ENCODE assay signal across 23 cellular contexts in genomic region chr5:81344736-81345135, GRCh38. TPM values are rescaled to one million over a fixed set of nuclear protein-coding genes. Genes with fewer than 3 reads are reported as not detected.
DNase-seq lines count a peak whose midpoint lies in the region; ATAC-seq, FAIRE-seq and TF ChIP-seq lines count a peak whose summit lies in the region.
"Had no signal": no experiment of that assay in that cellular context is flagged by ENCODE, and none has a peak within 500 bp of the region (broad histone marks: within the 10 kb centered on the region; RNA-seq: fewer than 3 reads in every experiment).

No MANE protein-coding gene starts in this region.

- no peak overlapping the region for H3K9ac ChIP-seq in IMR-90 (ENCODE audit: low read depth, low read length)
- H3K9ac ChIP-seq in liver (ENCODE audit: low read depth in 1 of 2, low read length in 2 of 2) = no peak overlapping the region
- H3K9ac ChIP-seq: BLaER1 treated with 17β-estradiol and CSF1 and Interleukin-3, amounts not matched to agents 10 nM and 100 nM had no signal

- DNase-seq in IMR-90 = no peak
- DNase-seq in left lobe of liver (ENCODE audit: low spot score) = no peak
- peak; percentile 87 for DNase-seq in small intestine
- no peak for DNase-seq in ovary
- DNase-seq in activated naive CD8-positive, alpha-beta T cell treated with anti-CD3 and anti-CD28 coated beads, Interleukin-2, amount 50 U/mL, for 24 hours = no peak
- no peak for DNase-seq in NK-92 (lab: John Stamatoyannopoulos, UW; ENCODE audit: unreplicated experiment)
- DNase-seq: AML-193; Caco-2; Calu3; CD4-positive, alpha-beta T cell; CD8-positive, alpha-beta T cell; DMS79 treated with DMSO at 0.1 percent for 48 hours had no signal

- no peak for TF ChIP-seq CTCF in IMR-90 (conservative IDR thresholded peaks at IDR 0.05; ENCODE audit: low read depth, low read length)
- TF ChIP-seq CTCF in liver (IDR thresholded peaks at IDR 0.05; ENCODE audit: low read depth, low read length, missing input control) = no peak
- TF ChIP-seq CTCF in ovary (IDR thresholded peaks at IDR 0.05) = no peak

- no peak overlapping the region for H3K4me3 Mint-ChIP-seq in activated naive CD8-positive, alpha-beta T cell treated with anti-CD3 and anti-CD28 coated beads, Interleukin-2, amount 50 U/mL, for 24 hours
- H3K4me3 Mint-ChIP-seq: B cell; CD4-positive, alpha-beta T cell; CD8-positive, alpha-beta T cell had no signal

- no peak overlapping the region for H3K4me2 ChIP-seq in IMR-90 (ENCODE audit: low read depth, low read length)
- H3K4me2 ChIP-seq: A549; BLaER1 treated with 17β-estradiol and CSF1 and Interleukin-3, amounts not matched to agents 10 nM and 100 nM had no signal

- H3K79me1 ChIP-seq in IMR-90 (ENCODE audit: low read depth in 1 of 2, low read length in 2 of 2) = no peaks in the 10 kb centered on the region

- H3K18ac ChIP-seq in IMR-90 (ENCODE audit: low read depth, low read length) = no peak overlapping the region

- H2AK5ac ChIP-seq in IMR-90 (ENCODE audit: low read depth, low read length) = no peak overlapping the region

- intact Hi-C loops in IMR-90 (cut with micrococcal nuclease) (no loop called here), ovary (cut with DNase I) (no loop called here)

- TF ChIP-seq POLR2A in IMR-90 (IDR thresholded peaks at IDR 0.05; ENCODE audit: low read depth, low read length) (no peak), ovary (IDR thresholded peaks at IDR 0.05) (no peak)

- no peaks in the 10 kb centered on the region for H3K36me3 ChIP-seq in IMR-90 (ENCODE audit: control insufficient read depth, insufficient read depth, low read length)
- H3K36me3 ChIP-seq in liver (ENCODE audit: control insufficient read depth in 4 of 4, insufficient read depth in 3 of 4, low read depth in 1 of 4, low read length in 3 of 4) = peaks cover 0 to 14% (median 7%) of the 10 kb centered on the region in 4 donors
- H3K36me3 ChIP-seq in small intestine (ENCODE audit: control insufficient read depth in 2 of 2, insufficient read depth in 2 of 2, low read length in 2 of 2) = no peaks in the 10 kb centered on the region
- no peaks in the 10 kb centered on the region for H3K36me3 ChIP-seq in ovary
- H3K36me3 ChIP-seq: BLaER1 treated with 17β-estradiol and CSF1 and Interleukin-3, amounts not matched to agents 10 nM and 100 nM had no signal

- dilution Hi-C loops in IMR-90 (cut with HindIII; ENCODE audit: low sequenced_read_pairs, unreplicated experiment) = no loop called here

- H2AFZ ChIP-seq in IMR-90 (replicated peaks; ENCODE audit: low read length, poor library complexity) = no peak overlapping the region

- no peak overlapping the region for H3K4me3 ChIP-seq in IMR-90 (ENCODE audit: insufficient read depth, low read depth, low read length)
- H3K4me3 ChIP-seq in liver (ENCODE audit: low read depth in 1 of 3, low read length in 3 of 3) = no peak overlapping the region
- no peak overlapping the region for H3K4me3 ChIP-seq in small intestine (ENCODE audit: low read depth in 1 of 2, low read length in 2 of 2)
- no peak overlapping the region for H3K4me3 ChIP-seq in ovary
- H3K4me3 ChIP-seq: A549; BLaER1 treated with 17β-estradiol and CSF1 and Interleukin-3, amounts not matched to agents 10 nM and 100 nM; GM12878 had no signal

- no peak overlapping the region for H3K27ac ChIP-seq in IMR-90 (ENCODE audit: insufficient read depth, low read length)
- H3K27ac ChIP-seq in liver (ENCODE audit: low read depth in 1 of 2, low read length in 2 of 2) = peak overlapping the region; percentile 7 to 40
- no peak overlapping the region for H3K27ac ChIP-seq in small intestine (ENCODE audit: low read depth in 1 of 2, low read length in 1 of 2)
- no peak overlapping the region for H3K27ac ChIP-seq in ovary
- H3K27ac ChIP-seq: 22Rv1; A549; BLaER1 treated with 17β-estradiol and CSF1 and Interleukin-3, amounts not matched to agents 10 nM and 100 nM; C4-2B had no signal

- CTCF ChIA-PET in IMR-90 (lab: Yijun Ruan, JAX) = no interaction called here

- peaks cover 2% of the 10 kb centered on the region; the same call in 1 of the 2 replicates for H3K27me3 ChIP-seq in IMR-90 (ENCODE audit: control insufficient read depth, insufficient read depth, low read length)
- no peaks in the 10 kb centered on the region for H3K27me3 ChIP-seq in liver (ENCODE audit: control insufficient read depth in 4 of 4, insufficient read depth in 4 of 4, low read length in 3 of 4)
- H3K27me3 ChIP-seq in small intestine (ENCODE audit: control insufficient read depth in 2 of 2, insufficient read depth in 2 of 2, low read length in 2 of 2) = no peaks in the 10 kb centered on the region
- H3K27me3 ChIP-seq in ovary = no peaks in the 10 kb centered on the region
- H3K27me3 ChIP-seq: BLaER1 treated with 17β-estradiol and CSF1 and Interleukin-3, amounts not matched to agents 10 nM and 100 nM had no signal

- no peak overlapping the region for H4K91ac ChIP-seq in IMR-90 (ENCODE audit: insufficient read depth, low read depth, low read length)

- in situ Hi-C loops in IMR-90 (cut with MboI; ENCODE audit: low sequenced_read_pairs) = no loop called here

- no peak overlapping the region for H2BK5ac ChIP-seq in IMR-90 (ENCODE audit: low read depth, low read length, poor library complexity, severe bottlenecking)

- TF ChIP-seq RAD21 in IMR-90 (IDR thresholded peaks at IDR 0.05; ENCODE audit: low read length) (no peak), liver (IDR thresholded peaks at IDR 0.05) (peak; percentile 21 to 40)

- TF ChIP-seq EP300 in ovary (IDR thresholded peaks at IDR 0.05) = no peak

- no peak overlapping the region for H3K14ac ChIP-seq in IMR-90 (replicated peaks; ENCODE audit: low read depth, low read length)

- POLR2A ChIA-PET in IMR-90 (lab: Charles Lee; ENCODE audit: unreplicated experiment) = no interaction called here

- H3K56ac ChIP-seq in IMR-90 (ENCODE audit: extremely low read depth, insufficient read depth, low read length) = no peak overlapping the region

- peak overlapping the region; percentile 5 for H2AK9ac ChIP-seq in IMR-90 (replicated peaks; ENCODE audit: low read depth, low read length, poor library complexity)

- BruUV-seq in IMR-90 (replicated peaks; lab: Mats Ljungman, UMichigan) = no TSS peak

- H3K4ac ChIP-seq in IMR-90 (ENCODE audit: low read depth, low read length) = no peak overlapping the region

- no peak for FAIRE-seq in small intestine (lab: Jason Lieb, UNC)
- FAIRE-seq: A549, D721Med, G401.6, GM12878, GM19239 had no signal

- H3K4me1 Mint-ChIP-seq in activated naive CD8-positive, alpha-beta T cell treated with anti-CD3 and anti-CD28 coated beads, Interleukin-2, amount 50 U/mL, for 24 hours = peaks cover 4% of the 10 kb centered on the region
- H3K4me1 Mint-ChIP-seq: B cell had no signal

- H2BK120ac ChIP-seq in IMR-90 (ENCODE audit: low read depth, low read length) = no peak overlapping the region

- H4K5ac ChIP-seq in IMR-90 (ENCODE audit: low read depth, low read length) = no peak overlapping the region

- no peak overlapping the region for H3K23ac ChIP-seq in IMR-90 (ENCODE audit: low read depth, low read length)

- H3K9me3 Mint-ChIP-seq in activated naive CD8-positive, alpha-beta T cell treated with anti-CD3 and anti-CD28 coated beads, Interleukin-2, amount 50 U/mL, for 24 hours = no peaks in the 10 kb centered on the region
- H3K9me3 Mint-ChIP-seq: CD4-positive, alpha-beta T cell; CD8-positive, alpha-beta T cell had no signal

- H4K20me1 ChIP-seq in IMR-90 (ENCODE audit: insufficient read depth, low read length) = no peaks in the 10 kb centered on the region
- H4K20me1 ChIP-seq: BLaER1 treated with 17β-estradiol and CSF1 and Interleukin-3, amounts not matched to agents 10 nM and 100 nM had no signal

- H3K9me3 ChIP-seq in IMR-90 (ENCODE audit: control insufficient read depth, insufficient read depth, low read length) (no peaks in the 10 kb centered on the region), liver (ENCODE audit: control insufficient read depth in 4 of 4, low read length in 3 of 4) (no peaks in the 10 kb centered on the region), small intestine (ENCODE audit: control insufficient read depth, low read depth) (no peaks in the 10 kb centered on the region), ovary (no peaks in the 10 kb centered on the region)
- H3K9me3 ChIP-seq: A549; BLaER1 treated with 17β-estradiol and CSF1 and Interleukin-3, amounts not matched to agents 10 nM and 100 nM; Caco-2 had no signal

- H3K36me3 Mint-ChIP-seq in activated naive CD8-positive, alpha-beta T cell treated with anti-CD3 and anti-CD28 coated beads, Interleukin-2, amount 50 U/mL, for 24 hours (ENCODE audit: low read depth) = no peaks in the 10 kb centered on the region
- H3K36me3 Mint-ChIP-seq: CD8-positive, alpha-beta T cell had no signal

- H3K9me1 ChIP-seq in IMR-90 (ENCODE audit: insufficient read depth, low read length) = no peaks in the 10 kb centered on the region

- H3K4me1 ChIP-seq in IMR-90 (ENCODE audit: control insufficient read depth, insufficient read depth, low read length) (no peaks in the 10 kb centered on the region), liver (ENCODE audit: control insufficient read depth in 4 of 4, insufficient read depth in 4 of 4, low read length in 3 of 4) (peaks cover 2 to 16% (median 9%) of the 10 kb centered on the region in 4 donors), small intestine (ENCODE audit: control insufficient read depth in 2 of 2, insufficient read depth in 1 of 2, low read depth in 1 of 2, low read length in 1 of 2) (peaks cover 2 to 3% of the 10 kb centered on the region in 2 donors), ovary (ENCODE audit: insufficient read depth) (no peaks in the 10 kb centered on the region)
- H3K4me1 ChIP-seq: A549; BLaER1 treated with 17β-estradiol and CSF1 and Interleukin-3, amounts not matched to agents 10 nM and 100 nM; Caco-2 had no signal

- no peak overlapping the region for H3K27ac Mint-ChIP-seq in activated naive CD8-positive, alpha-beta T cell treated with anti-CD3 and anti-CD28 coated beads, Interleukin-2, amount 50 U/mL, for 24 hours
- H3K27ac Mint-ChIP-seq: B cell; CD4-positive, alpha-beta T cell; CD8-positive, alpha-beta T cell had no signal

- ATAC-seq in IMR-90 (ENCODE audit: low read depth) (no peak), left lobe of liver (peak; percentile 72)
- no peak for ATAC-seq in activated naive CD8-positive, alpha-beta T cell treated with anti-CD3 and anti-CD28 coated beads, Interleukin-2, amount 50 U/mL, for 24 hours
- ATAC-seq: A549; CD8-positive, alpha-beta T cell; GM12878 had no signal

- peaks cover 2% of the 10 kb centered on the region for H3K27me3 Mint-ChIP-seq in activated naive CD8-positive, alpha-beta T cell treated with anti-CD3 and anti-CD28 coated beads, Interleukin-2, amount 50 U/mL, for 24 hours
- H3K27me3 Mint-ChIP-seq: B cell; CD4-positive, alpha-beta T cell had no signal

- no peak overlapping the region for H4K8ac ChIP-seq in IMR-90 (ENCODE audit: low read depth in 2 of 2, low read length in 2 of 2)

- no peak overlapping the region for H2BK20ac ChIP-seq in IMR-90 (ENCODE audit: low read depth, low read length)

- H2BK15ac ChIP-seq in IMR-90 (ENCODE audit: low read depth, low read length) = no peak overlapping the region

- 87% methylated on average over 3 of the region's 13 CpGs; no CpG with 5 or more reads in 1 of the 2 experiments for WGBS in IMR-90 (ENCODE audit: extremely low coverage in 2 of 2, insufficient read length in 1 of 2), 2 experiments
- WGBS in liver = 70% methylated on average over 13 of the region's 13 CpGs
- 40 to 71% (median 58%) methylated on average over 13 of the region's 13 CpGs for WGBS in small intestine, 3 donors
- WGBS in ovary, 3 donors = 88 to 92% (median 90%) methylated on average over 13 of the region's 13 CpGs

RNA-seq across cellular contexts. Expression of gene ZCCHC9, which starts 43.3 kb away (rescaled TPM):
- total RNA-seq in IMR-90 (2012; rRNA removed) (24.6 and 41.1 TPM in 2 replicates), left lobe of liver (12.2 TPM), liver (10 to 100 TPM; 18.2 to 19.8 TPM), ovary (10 to 100 TPM; 14.7 to 23.5 (median 20.0) TPM)
- polyA plus RNA-seq in IMR-90 (2012; rRNA removed) (16.9 and 20.4 TPM in 2 replicates), liver (10 to 100 TPM; 13.5 to 19.9 TPM), small intestine (10 to 100 TPM; 24.4 to 35.1 (median 25.7) TPM), ovary (10 to 100 TPM; 20.7 to 27.8 TPM)
- polyA plus RNA-seq in IMR-90 (2012; cell fraction: cytosol; rRNA removed) = 2.6 and 2.9 TPM in 2 replicates
- 5.7 and 21.7 TPM in 2 replicates for polyA plus RNA-seq in IMR-90 (2012; cell fraction: nucleus; rRNA removed; ENCODE audit: low replicate concordance)

RNA-seq across cellular contexts. Expression of gene ACOT12, which starts 49.2 kb away (rescaled TPM):
- total RNA-seq in IMR-90 (2012; rRNA removed) (not detected in 2 replicates), left lobe of liver (51.6 TPM), liver (10 to 100 TPM; 16.9 to 76.4 TPM), ovary (under 1 TPM in 1 of 7 donors, not detected in 6; 0.48 TPM)
- polyA plus RNA-seq in IMR-90 (2012; rRNA removed) (not detected in 2 replicates), liver (10 to 100 TPM; 26.8 to 50.7 TPM), small intestine (under 1 TPM in 2 of 3 donors, not detected in 1; 0.22 to 0.31 TPM), ovary (not detected)
- polyA plus RNA-seq in IMR-90 (2012; cell fraction: cytosol; rRNA removed) = not detected in 2 replicates
- polyA plus RNA-seq in IMR-90 (2012; cell fraction: nucleus; rRNA removed; ENCODE audit: low replicate concordance) = 0.08 TPM in 1 of 2 replicates, not detected in the other
- total RNA-seq: A172; B cell; CD8-positive, alpha-beta T cell; GM12878 had no signal

Comparison
In these comparisons a context has a peak if more than half of its experiments do, and no peak if none do; other contexts are left out.
1. H3K27ac ChIP-seq: peak in liver (2 of 2); none in IMR-90 (single experiment), small intestine (0 of 2) and ovary (0 of 2).
2. RNA of gene ACOT12, which starts 49.2 kb away (total RNA-seq): 16.9 to 76.4 TPM in liver and 51.6 TPM in left lobe of liver (single experiment); not detected in IMR-90 and 0.48 TPM in ovary; every median in the first group is over 10 times any median in the second.